ENCODE assay signal across 8 cellular contexts in genomic region chr18:24270937-24271380, GRCh38.
DNase-seq lines count a peak whose midpoint lies in the region; ATAC-seq and TF ChIP-seq lines count a peak whose summit lies in the region.

No MANE protein-coding gene starts in this region.

- peaks cover 2% of the 10 kb centered on the region for H3K9me3 Mint-ChIP-seq in memory B cell
- H3K9me3 Mint-ChIP-seq in CD8-positive, alpha-beta T cell = peaks cover 7% of the 10 kb centered on the region

- peaks cover 0 to 12% of the 10 kb centered on the region in 2 donors for H3K4me1 ChIP-seq in duodenal mucosa (ENCODE audit: control insufficient read depth in 1 of 2, insufficient read depth in 2 of 2, low read length in 2 of 2)
- peaks cover 25% of the 10 kb centered on the region for H3K4me1 ChIP-seq in vagina
- H3K4me1 ChIP-seq in CD8-positive, alpha-beta T cell (ENCODE audit: insufficient read depth, low read length) = no peaks in the 10 kb centered on the region

- H3K27ac ChIP-seq in duodenal mucosa (ENCODE audit: low read depth, low read length) (no peak overlapping the region), vagina (peak overlapping the region; percentile 94)
- H3K27ac ChIP-seq in CD8-positive, alpha-beta T cell (ENCODE audit: low read depth, low read length) = no peak overlapping the region

- H3K36me3 ChIP-seq in duodenal mucosa (ENCODE audit: control insufficient read depth in 1 of 2, insufficient read depth in 2 of 2, low read length in 2 of 2) (no peaks in the 10 kb centered on the region), vagina (no peaks in the 10 kb centered on the region)
- H3K36me3 ChIP-seq in CD8-positive, alpha-beta T cell (ENCODE audit: insufficient read depth, low read length) = no peaks in the 10 kb centered on the region

- POLR2A ChIA-PET in CD8-positive, alpha-beta T cell (lab: Charles Lee) = no interaction called here

- no peak for TF ChIP-seq CTCF in LNCaP clone FGC (IDR thresholded peaks at IDR 0.05; ENCODE audit: control insufficient read depth, extremely low read depth, insufficient read depth)
- no peak for TF ChIP-seq CTCF in vagina (IDR thresholded peaks at IDR 0.05)
- TF ChIP-seq CTCF in CD8-positive, alpha-beta T cell (IDR thresholded peaks at IDR 0.05) = no peak

- peak; percentile 24 for DNase-seq in AG08395 (ENCODE audit: low spot score)
- no peak for DNase-seq in LNCaP clone FGC (ENCODE audit: low read depth)
- DNase-seq in memory B cell (ENCODE audit: low spot score in 2 of 2) = no peak
- DNase-seq in vagina (ENCODE audit: extremely low spot score in 2 of 2) = no peak
- DNase-seq in CD8-positive, alpha-beta T cell = no peak

- H3K4me3 ChIP-seq in LNCaP clone FGC (ENCODE audit: low read depth, low read length) (peak overlapping the region; percentile 46), duodenal mucosa (ENCODE audit: low read depth in 1 of 2, low read length in 2 of 2) (peak overlapping the region; percentile 81 to 83), vagina (peak overlapping the region; percentile 81 to 90)
- no peak overlapping the region for H3K4me3 ChIP-seq in CD8-positive, alpha-beta T cell (ENCODE audit: low read depth, low read length)

- peak overlapping the region; percentile 41 for H3K4me3 Mint-ChIP-seq in memory B cell
- no peak overlapping the region for H3K4me3 Mint-ChIP-seq in CD8-positive, alpha-beta T cell

- H3K27me3 ChIP-seq in duodenal mucosa (ENCODE audit: control insufficient read depth in 1 of 2, insufficient read depth in 2 of 2, low read length in 2 of 2) (no peaks in the 10 kb centered on the region), vagina (no peaks in the 10 kb centered on the region)
- H3K27me3 ChIP-seq in CD8-positive, alpha-beta T cell (ENCODE audit: insufficient read depth, low read length) = no peaks in the 10 kb centered on the region

- intact Hi-C loops in vagina (cut with DNase I) = no loop called here
- intact Hi-C loops in CD8-positive, alpha-beta T cell (cut with DNase I, micrococcal nuclease) = no loop called here

- no peak overlapping the region for H3K27ac Mint-ChIP-seq in memory B cell
- no peak overlapping the region for H3K27ac Mint-ChIP-seq in CD8-positive, alpha-beta T cell

- ATAC-seq in memory B cell (ENCODE audit: low read depth) (no peak), GM21526 (IDR thresholded peaks at IDR 0.05; ENCODE audit: low FRiP score, unreplicated experiment) (no peak), HG03439 (IDR thresholded peaks at IDR 0.05; ENCODE audit: unreplicated experiment) (no peak)
- no peak for ATAC-seq in CD8-positive, alpha-beta T cell

- peaks cover 2% of the 10 kb centered on the region for H3K36me3 Mint-ChIP-seq in memory B cell
- peaks cover 2% of the 10 kb centered on the region for H3K36me3 Mint-ChIP-seq in CD8-positive, alpha-beta T cell

- TF ChIP-seq POLR2A in vagina (IDR thresholded peaks at IDR 0.05) = no peak

- H3K9ac ChIP-seq in duodenal mucosa (ENCODE audit: low read depth in 1 of 2, low read length in 2 of 2) = peak overlapping the region; percentile 72

- CTCF ChIA-PET in CD8-positive, alpha-beta T cell (lab: Charles Lee) = no interaction called here

- H3K9me3 ChIP-seq in duodenal mucosa (ENCODE audit: control insufficient read depth in 1 of 2, low read length in 2 of 2) (no peaks in the 10 kb centered on the region), vagina (no peaks in the 10 kb centered on the region)
- H3K9me3 ChIP-seq in CD8-positive, alpha-beta T cell (ENCODE audit: low read length) = no peaks in the 10 kb centered on the region

- H3K4me1 Mint-ChIP-seq in memory B cell = no peaks in the 10 kb centered on the region
- H3K4me1 Mint-ChIP-seq in CD8-positive, alpha-beta T cell (ENCODE audit: low read depth) = peaks cover 3% of the 10 kb centered on the region

- H3K27me3 Mint-ChIP-seq in memory B cell = peaks cover 23% of the 10 kb centered on the region
- H3K27me3 Mint-ChIP-seq in CD8-positive, alpha-beta T cell (ENCODE audit: low read depth) = peaks cover 37% of the 10 kb centered on the region
